Comparison of ENCODE assay signal across 8 cellular contexts in the genomic region with DNA sequence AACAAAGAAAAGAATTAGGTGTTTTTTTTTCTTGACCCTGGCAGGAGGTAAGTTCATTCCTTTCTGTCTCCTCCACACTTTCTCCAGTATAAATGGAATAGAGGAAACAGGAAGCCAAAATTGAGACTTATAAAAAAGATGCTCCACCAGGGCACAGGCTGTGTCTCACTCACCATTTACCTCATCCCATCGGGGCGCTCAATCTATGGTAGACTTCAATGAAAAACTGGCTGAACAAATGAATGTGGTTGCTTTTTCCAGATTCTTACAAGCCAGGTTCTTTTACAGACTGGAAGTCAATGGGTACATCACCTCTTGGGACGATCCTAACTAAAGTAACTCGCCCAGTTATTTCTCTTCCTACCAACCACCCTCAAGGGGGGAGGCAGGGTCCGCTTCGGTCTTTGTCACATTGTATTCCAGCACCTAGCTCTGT. TPM values are rescaled to one million over a fixed set of nuclear protein-coding genes. Genes with fewer than 3 reads are reported as not detected.
DNase-seq lines count a peak whose midpoint lies in the region; ATAC-seq and TF ChIP-seq lines count a peak whose summit lies in the region.

No MANE protein-coding gene starts in this region.

- peaks cover 26 to 39% (median 39%) of the 10 kb centered on the region in 3 donors for H3K4me1 Mint-ChIP-seq in T-cell

- POLR2A ChIA-PET in T-cell (lab: Charles Lee): interaction anchor here (0.6 to 1.2 kb wide), 4 partner anchors 8 to 69 kb away, joined by 3 to 6 read pairs (median 4); partner anchors contain the start of gene ATP10D (in 1 of the 2)

- H3K4me3 ChIP-seq in foreskin fibroblast (ENCODE audit: low read depth in 1 of 2, low read length in 2 of 2) (peak overlapping the region; percentile 89 to 98), retinal pigment epithelial cell (ENCODE audit: low read length) (peak overlapping the region; percentile 80)

- H3K4me3 Mint-ChIP-seq in T-cell: peak overlapping the region; percentile 82 to 86 (median 84)

- no peaks in the 10 kb centered on the region for H3K9me3 Mint-ChIP-seq in T-cell

- TF ChIP-seq CTCF in foreskin fibroblast (IDR thresholded peaks at IDR 0.05; ENCODE audit: low read depth, low read length) (no peak), retinal pigment epithelial cell (conservative IDR thresholded peaks at IDR 0.05; ENCODE audit: low read depth, low read length) (no peak)

- H3K27ac Mint-ChIP-seq in T-cell: peak overlapping the region; percentile 82 to 87

- ATAC-seq in HG02943 (IDR thresholded peaks at IDR 0.05; ENCODE audit: low read depth, unreplicated experiment): peak; percentile 30
- ATAC-seq in T-cell (replicated peaks in 1 of 4): no peak

- no peaks in the 10 kb centered on the region for H3K27me3 Mint-ChIP-seq in T-cell

- CTCF ChIA-PET in T-cell (lab: Charles Lee): interaction anchor here (0.6 to 1.9 kb wide), 13 partner anchors 10 to 879 kb away, joined by 3 to 16 read pairs (median 4); partner anchors contain the start of gene ATP10D (in 1 of the 2)

- peak; percentile 16 for DNase-seq in NCI-H1105 (lab: John Stamatoyannopoulos, UW)
- DNase-seq in NCI-H1105 treated with DMSO at 0.1 percent for 48 hours (lab: John Stamatoyannopoulos, UW): no peak
- no peak for DNase-seq in T-cell
- peak in 1 of 2 donors; percentile 20 for DNase-seq in foreskin fibroblast
- DNase-seq in retinal pigment epithelial cell (ENCODE audit: low read depth): no peak
- no peak for DNase-seq in NCI-H1694 (lab: John Stamatoyannopoulos, UW)
- no peak for DNase-seq in activated CD4-positive, alpha-beta T cell treated with anti-CD3 and anti-CD28 coated beads, Interleukin-2, amount 50 U/mL, for 1 hour

- peaks cover 18% of the 10 kb centered on the region for H3K36me3 Mint-ChIP-seq in T-cell

RNA-seq across cellular contexts. Expression of gene COMMD8, which starts 0.7 kb away (rescaled TPM):
- 10 to 100 TPM in 4 of 5 donors, 1 to 10 TPM in 1; 8.2 to 17.0 (median 15.7) TPM for total RNA-seq in T-cell

RNA-seq across cellular contexts. Expression of gene ATP10D, which starts 22.3 kb away (rescaled TPM):
- total RNA-seq in T-cell: 1 to 10 TPM; 2.3 to 8.0 (median 5.0) TPM
